ENCODE assay signal across 24 cellular contexts in the genomic region with DNA sequence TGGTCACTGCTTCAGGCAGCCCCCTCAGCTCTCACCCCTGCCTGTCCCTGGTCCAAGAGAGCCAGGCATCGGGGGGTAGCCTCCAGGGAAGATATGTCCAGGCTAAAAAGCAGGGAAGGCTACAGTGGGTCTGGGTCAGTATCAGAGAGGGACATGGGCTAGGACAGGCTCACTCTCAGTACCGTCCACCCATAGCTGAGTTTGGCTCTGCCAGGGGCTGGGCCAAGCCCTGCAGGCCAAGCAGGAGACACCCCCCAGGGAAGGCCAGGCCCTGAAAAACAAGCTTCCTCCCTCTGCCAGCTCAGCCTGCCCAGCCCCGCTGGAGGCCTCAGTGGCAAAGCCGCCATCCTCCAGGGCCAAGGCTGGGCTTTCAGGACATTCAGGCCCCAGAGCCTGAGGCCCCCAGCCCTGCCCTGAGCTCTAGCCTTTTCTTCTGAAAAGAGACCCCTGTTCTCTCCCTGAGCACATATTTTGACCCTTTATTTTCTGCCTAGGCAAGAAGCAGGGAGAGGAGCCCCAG. TPM values are rescaled to one million over a fixed set of nuclear protein-coding genes. Genes with fewer than 3 reads are reported as not detected.
"Had no signal": no experiment of that assay in that cellular context is flagged by ENCODE, and none has a peak within 500 bp of the region (broad histone marks: within the 10 kb centered on the region; RNA-seq: fewer than 3 reads in every experiment).

No MANE protein-coding gene starts in this region.

- H3K36me3 ChIP-seq: cardiac muscle cell, colonic mucosa, gastrocnemius medialis, heart right ventricle, neural progenitor cell, prostate gland, transverse colon had no signal

- H3K36me3 Mint-ChIP-seq: naive thymus-derived CD8-positive, alpha-beta T cell; neural progenitor cell had no signal

- H3K4me3 Mint-ChIP-seq: naive thymus-derived CD8-positive, alpha-beta T cell; neural progenitor cell; stimulated activated naive B cell treated with anti-CD40 and anti-IgM and Interleukin-4, amounts not matched to agents 10 μg/mL and 1 μg/mL and 100 μg/mL, for 72 hours; stimulated activated naive CD8-positive, alpha-beta T cell treated with anti-CD3 and anti-CD28 coated beads, Interleukin-15, amount 100 ng/mL, for 72 hours had no signal

- DNase-seq: colonic mucosa; dorsolateral prefrontal cortex; effector CD8-positive, alpha-beta T cell; gastrocnemius medialis; heart right ventricle; left colon; left ventricle myocardium superior; mucosa of descending colon; naive thymus-derived CD8-positive, alpha-beta T cell; occipital lobe; stimulated activated CD4-positive, alpha-beta T cell treated with anti-CD3 and anti-CD28 coated beads, Interleukin-2, amount 100 ng/mL, for 24 hours; stimulated activated CD4-positive, alpha-beta T cell treated with anti-CD3 and anti-CD28 coated beads, Interleukin-4, amount 100 ng/mL, for 4 hours; stimulated activated naive B cell treated with anti-CD40 and anti-IgM and Interleukin-4, amounts not matched to agents 10 μg/mL and 1 μg/mL and 100 μg/mL, for 72 hours; stimulated activated naive CD8-positive, alpha-beta T cell treated with anti-CD3 and anti-CD28 coated beads, Interleukin-15, amount 100 ng/mL, for 72 hours; testis; transverse colon had no signal

- H3K4me1 ChIP-seq: colonic mucosa, gastrocnemius medialis, prostate gland, testis, transverse colon had no signal

- H3K9me3 ChIP-seq: colonic mucosa, gastrocnemius medialis, heart right ventricle, mucosa of descending colon, prostate gland, testis, transverse colon had no signal

- ATAC-seq: esophagus mucosa; gastrocnemius medialis; heart right ventricle; left colon; left ventricle myocardium superior; mucosa of descending colon; naive thymus-derived CD8-positive, alpha-beta T cell; sciatic nerve; stimulated activated naive B cell treated with anti-CD40 and anti-IgM and Interleukin-4, amounts not matched to agents 10 μg/mL and 1 μg/mL and 100 μg/mL, for 72 hours; stimulated activated naive CD8-positive, alpha-beta T cell treated with anti-CD3 and anti-CD28 coated beads, Interleukin-15, amount 100 ng/mL, for 72 hours had no signal

- H3K27ac ChIP-seq: cardiac muscle cell, colonic mucosa, dorsolateral prefrontal cortex, gastrocnemius medialis, heart right ventricle, neural progenitor cell, parathyroid adenoma, prostate gland, skin epidermis, testis, transverse colon had no signal

- H3K27ac Mint-ChIP-seq: naive thymus-derived CD8-positive, alpha-beta T cell; neural progenitor cell; stimulated activated naive CD8-positive, alpha-beta T cell treated with anti-CD3 and anti-CD28 coated beads, Interleukin-15, amount 100 ng/mL, for 72 hours had no signal

- H3K27me3 ChIP-seq: cardiac muscle cell, colonic mucosa, dorsolateral prefrontal cortex, gastrocnemius medialis, heart right ventricle, neural progenitor cell, testis, transverse colon had no signal

- H3K4me1 Mint-ChIP-seq: naive thymus-derived CD8-positive, alpha-beta T cell; stimulated activated naive CD8-positive, alpha-beta T cell treated with anti-CD3 and anti-CD28 coated beads, Interleukin-15, amount 100 ng/mL, for 72 hours had no signal

- H3K9ac ChIP-seq: neural progenitor cell, parathyroid adenoma had no signal

- H3K4me3 ChIP-seq: cardiac muscle cell, colonic mucosa, dorsolateral prefrontal cortex, gastrocnemius medialis, heart right ventricle, lung, mucosa of descending colon, neural progenitor cell, prostate gland, skin epidermis, testis, transverse colon had no signal

RNA-seq across cellular contexts. Expression of a gene that starts 28.6 kb away (rescaled TPM):
- total RNA-seq: naive thymus-derived CD8-positive, alpha-beta T cell had no signal
- polyA plus RNA-seq: naive thymus-derived CD8-positive, alpha-beta T cell had no signal
